Comparison of ENCODE assay signal across 1 cellular context in genomic region chr20:50467618-50468373, GRCh38.
TF ChIP-seq lines count a peak whose summit lies in the region.

No MANE protein-coding gene starts in this region.

TF ChIP-seq in SK-N-SH, 30 proteins besides CTCF, POLR2A, EP300 and RAD21 (continued from another document):
- TF ChIP-seq, protein P1, sequence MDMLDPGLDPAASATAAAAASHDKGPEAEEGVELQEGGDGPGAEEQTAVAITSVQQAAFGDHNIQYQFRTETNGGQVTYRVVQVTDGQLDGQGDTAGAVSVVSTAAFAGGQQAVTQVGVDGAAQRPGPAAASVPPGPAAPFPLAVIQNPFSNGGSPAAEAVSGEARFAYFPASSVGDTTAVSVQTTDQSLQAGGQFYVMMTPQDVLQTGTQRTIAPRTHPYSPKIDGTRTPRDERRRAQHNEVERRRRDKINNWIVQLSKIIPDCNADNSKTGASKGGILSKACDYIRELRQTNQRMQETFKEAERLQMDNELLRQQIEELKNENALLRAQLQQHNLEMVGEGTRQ (IDR thresholded peaks at IDR 0.05; ENCODE audit: borderline replicate concordance, low read depth, low read length): peak; percentile 66
- TF ChIP-seq RFX5 (IDR thresholded peaks at IDR 0.05; ENCODE audit: low read length) (no peak), USF1 (IDR thresholded peaks at IDR 0.05; ENCODE audit: borderline replicate concordance, low read depth) (peak; percentile 97), YY1 (IDR thresholded peaks at IDR 0.05; ENCODE audit: low read depth) (peak; percentile 74; the same call in 1 of the 2 replicates)
TF ChIP-seq in SK-N-SH: peak in this region for 3.
